38 cellular contexts compared by ENCODE assay signal in genomic region chr17:52724578-52724977, GRCh38.
"Had no signal": no experiment of that assay in that cellular context is flagged by ENCODE, and none has a peak within 500 bp of the region (broad histone marks: within the 10 kb centered on the region; RNA-seq: fewer than 3 reads in every experiment).

No MANE protein-coding gene starts in this region.

- H3K27me3 ChIP-seq: adrenal gland, ascending aorta, body of pancreas, brain microvascular endothelial cell, breast epithelium, cardiac muscle cell had no signal

- H3K36me3 Mint-ChIP-seq: activated naive CD4-positive, alpha-beta T cell treated with anti-CD3 and anti-CD28 coated beads, Interleukin-2, amount 10 ng/mL, durations not matched to agents 7 days and 5 days; activated naive CD4-positive, alpha-beta T cell treated with anti-CD3 and anti-CD28 coated beads, Interleukin-2, amount 50 U/mL, for 24 hours; activated naive CD4-positive, alpha-beta T cell treated with anti-CD3 and anti-CD28 coated beads, Interleukin-2, amount 50 U/mL, for 72 hours; activated naive CD8-positive, alpha-beta T cell; activated naive CD8-positive, alpha-beta T cell treated with anti-CD3 and anti-CD28 coated beads for 36 hours; activated naive CD8-positive, alpha-beta T cell treated with anti-CD3 and anti-CD28 coated beads, Interleukin-2, amount 10 ng/mL, durations not matched to agents 7 days and 5 days; brain had no signal

- H3K27me3 Mint-ChIP-seq: activated naive CD4-positive, alpha-beta T cell treated with anti-CD3 and anti-CD28 coated beads, Interleukin-2, amount 10 ng/mL, durations not matched to agents 7 days and 5 days; activated naive CD4-positive, alpha-beta T cell treated with anti-CD3 and anti-CD28 coated beads, Interleukin-2, amount 50 U/mL, for 24 hours; activated naive CD8-positive, alpha-beta T cell; activated naive CD8-positive, alpha-beta T cell treated with anti-CD3 and anti-CD28 coated beads for 36 hours; activated naive CD8-positive, alpha-beta T cell treated with anti-CD3 and anti-CD28 coated beads, Interleukin-2, amount 10 ng/mL, durations not matched to agents 7 days and 5 days; activated naive CD8-positive, alpha-beta T cell treated with anti-CD3 and anti-CD28 coated beads, Interleukin-2, amount 50 U/mL, for 24 hours; activated T-cell treated with anti-CD3 and anti-CD28 coated beads, Interleukin-2, amount 50 U/mL, for 24 hours; activated T-helper 17 cell treated with anti-CD3 and anti-CD28 coated beads, Interleukin-2, amount 50 U/mL, for 72 hours; central memory CD8-positive, alpha-beta T cell had no signal

- H3K4me1 ChIP-seq: adrenal gland, ascending aorta, body of pancreas, breast epithelium had no signal

- H3K4me3 ChIP-seq: adrenal gland, ascending aorta, body of pancreas, breast epithelium, cardiac muscle cell had no signal

- H3K9me3 Mint-ChIP-seq: activated naive CD4-positive, alpha-beta T cell treated with anti-CD3 and anti-CD28 coated beads for 36 hours; activated naive CD4-positive, alpha-beta T cell treated with anti-CD3 and anti-CD28 coated beads, Interleukin-2, amount 50 U/mL, for 24 hours; activated naive CD4-positive, alpha-beta T cell treated with anti-CD3 and anti-CD28 coated beads, Interleukin-2, amount 50 U/mL, for 72 hours; activated naive CD8-positive, alpha-beta T cell treated with anti-CD3 and anti-CD28 coated beads for 36 hours; activated naive CD8-positive, alpha-beta T cell treated with anti-CD3 and anti-CD28 coated beads, Interleukin-2, amount 10 ng/mL, durations not matched to agents 7 days and 5 days; activated T-cell treated with anti-CD3 and anti-CD28 coated beads, Interleukin-2, amount 50 U/mL, for 72 hours; activated T-helper 1 cell treated with anti-CD3 and anti-CD28 coated beads, Interleukin-12 subunit alpha, Interleukin-12 subunit beta, Interleukin-2, Interleukin-4 antibody, amounts not matched to agents 30 ng/mL and 10 ng/mL and 1 ng/mL, durations not matched to agents 14 hours and 24 hours and 36 hours; activated T-helper 17 cell treated with anti-CD3 and anti-CD28 coated beads, Interleukin-2, amount 50 U/mL, for 72 hours; activated T-helper 2 cell treated with anti-CD3 and anti-CD28 coated beads, Interferon-gamma antibody, Interleukin-2, Interleukin-4, amounts not matched to agents 10 μg/mL and 5 μg/mL and 100 μg/mL, durations not matched to agents 14 hours and 24 hours and 36 hours; brain; central memory CD8-positive, alpha-beta T cell had no signal

- H3K27ac ChIP-seq: adrenal gland, ascending aorta, body of pancreas, brain microvascular endothelial cell, breast epithelium, cardiac muscle cell had no signal

- H3K27ac Mint-ChIP-seq: activated naive CD4-positive, alpha-beta T cell treated with anti-CD3 and anti-CD28 coated beads for 36 hours; activated naive CD4-positive, alpha-beta T cell treated with anti-CD3 and anti-CD28 coated beads, Interleukin-2, amount 10 ng/mL, durations not matched to agents 7 days and 5 days; activated naive CD4-positive, alpha-beta T cell treated with anti-CD3 and anti-CD28 coated beads, Interleukin-2, amount 50 U/mL, for 24 hours; activated naive CD4-positive, alpha-beta T cell treated with anti-CD3 and anti-CD28 coated beads, Interleukin-2, amount 50 U/mL, for 72 hours; activated naive CD8-positive, alpha-beta T cell; activated naive CD8-positive, alpha-beta T cell treated with anti-CD3 and anti-CD28 coated beads for 36 hours; activated naive CD8-positive, alpha-beta T cell treated with anti-CD3 and anti-CD28 coated beads, Interleukin-2, amount 10 ng/mL, durations not matched to agents 7 days and 5 days; activated naive CD8-positive, alpha-beta T cell treated with anti-CD3 and anti-CD28 coated beads, Interleukin-2, amount 50 U/mL, for 24 hours; activated T-cell treated with anti-CD3 and anti-CD28 coated beads, Interleukin-2, amount 50 U/mL, for 24 hours; activated T-cell treated with anti-CD3 and anti-CD28 coated beads, Interleukin-2, amount 50 U/mL, for 72 hours; activated T-helper 1 cell treated with anti-CD3 and anti-CD28 coated beads, Interleukin-12 subunit alpha, Interleukin-12 subunit beta, Interleukin-2, Interleukin-4 antibody, amounts not matched to agents 30 ng/mL and 10 ng/mL and 1 ng/mL, durations not matched to agents 14 hours and 24 hours and 36 hours; activated T-helper 17 cell treated with anti-CD3 and anti-CD28 coated beads, Interleukin-2, amount 50 U/mL, for 72 hours; activated T-helper 2 cell treated with anti-CD3 and anti-CD28 coated beads, Interferon-gamma antibody, Interleukin-2, Interleukin-4, amounts not matched to agents 10 μg/mL and 5 μg/mL and 100 μg/mL, durations not matched to agents 14 hours and 24 hours and 36 hours; brain had no signal

- DNase-seq: activated effector memory CD4-positive, alpha-beta T cell treated with anti-CD3 and anti-CD28 coated beads, Interleukin-2, amount 50 U/mL, for 16 hours; activated effector memory CD4-positive, alpha-beta T cell treated with Interleukin-2 at 50 U/mL for 16 hours; activated gamma-delta T cell; activated gamma-delta T cell treated with Interleukin-2 at 50 U/mL for 16 hours; activated naive CD4-positive, alpha-beta T cell; activated naive CD4-positive, alpha-beta T cell treated with anti-CD3 and anti-CD28 coated beads for 36 hours; activated naive CD4-positive, alpha-beta T cell treated with anti-CD3 and anti-CD28 coated beads, Interleukin-2, amount 10 ng/mL, durations not matched to agents 7 days and 5 days; activated naive CD4-positive, alpha-beta T cell treated with anti-CD3 and anti-CD28 coated beads, Interleukin-2, amount 50 U/mL, for 16 hours; activated naive CD4-positive, alpha-beta T cell treated with Interleukin-2 at 50 U/mL for 16 hours; activated naive CD8-positive, alpha-beta T cell treated with anti-CD3 and anti-CD28 coated beads for 36 hours; activated naive CD8-positive, alpha-beta T cell treated with anti-CD3 and anti-CD28 coated beads, Interleukin-2, amount 10 ng/mL, durations not matched to agents 7 days and 5 days; activated naive CD8-positive, alpha-beta T cell treated with anti-CD3 and anti-CD28 coated beads, Interleukin-2, amount 50 U/mL, for 24 hours; activated T-cell treated with anti-CD3 and anti-CD28 coated beads, Interleukin-2, amount 50 U/mL, for 1 hour; activated T-cell treated with anti-CD3 and anti-CD28 coated beads, Interleukin-2, amount 50 U/mL, for 24 hours; activated T-cell treated with anti-CD3 and anti-CD28 coated beads, Interleukin-2, amount 50 U/mL, for 4 hours; activated T-cell treated with anti-CD3 and anti-CD28 coated beads, Interleukin-2, amount 50 U/mL, for 48 hours; activated T-cell treated with anti-CD3 and anti-CD28 coated beads, Interleukin-2, amount 50 U/mL, for 72 hours; adrenal gland; amniotic stem cell; amygdala; anterior cingulate cortex; aorta; body of pancreas; brain microvascular endothelial cell; caudate nucleus; central memory CD4-positive, alpha-beta T cell; cerebellar nuclear complex had no signal

- H3K36me3 ChIP-seq: adrenal gland, ascending aorta, brain microvascular endothelial cell, breast epithelium, cardiac muscle cell had no signal

- H3K9me3 ChIP-seq: adrenal gland, ascending aorta, body of pancreas, breast epithelium had no signal

- ATAC-seq: activated naive CD4-positive, alpha-beta T cell treated with anti-CD3 and anti-CD28 coated beads, Interleukin-2, amount 50 U/mL, for 72 hours; activated naive CD8-positive, alpha-beta T cell treated with anti-CD3 and anti-CD28 coated beads, Interleukin-2, amount 50 U/mL, for 24 hours; activated T-cell treated with anti-CD3 and anti-CD28 coated beads, Interleukin-2, amount 50 U/mL, for 4 hours; activated T-cell treated with anti-CD3 and anti-CD28 coated beads, Interleukin-2, amount 50 U/mL, for 72 hours; activated T-helper 17 cell treated with anti-CD3 and anti-CD28 coated beads, Interleukin-2, amount 50 U/mL, for 72 hours; body of pancreas had no signal

- H3K4me3 Mint-ChIP-seq: activated naive CD4-positive, alpha-beta T cell treated with anti-CD3 and anti-CD28 coated beads for 36 hours; activated naive CD4-positive, alpha-beta T cell treated with anti-CD3 and anti-CD28 coated beads, Interleukin-2, amount 10 ng/mL, durations not matched to agents 7 days and 5 days; activated naive CD4-positive, alpha-beta T cell treated with anti-CD3 and anti-CD28 coated beads, Interleukin-2, amount 50 U/mL, for 24 hours; activated naive CD8-positive, alpha-beta T cell; activated naive CD8-positive, alpha-beta T cell treated with anti-CD3 and anti-CD28 coated beads for 36 hours; activated naive CD8-positive, alpha-beta T cell treated with anti-CD3 and anti-CD28 coated beads, Interleukin-2, amount 10 ng/mL, durations not matched to agents 7 days and 5 days; activated naive CD8-positive, alpha-beta T cell treated with anti-CD3 and anti-CD28 coated beads, Interleukin-2, amount 50 U/mL, for 24 hours; activated T-cell treated with anti-CD3 and anti-CD28 coated beads, Interleukin-2, amount 50 U/mL, for 24 hours; activated T-cell treated with anti-CD3 and anti-CD28 coated beads, Interleukin-2, amount 50 U/mL, for 4 hours; activated T-cell treated with anti-CD3 and anti-CD28 coated beads, Interleukin-2, amount 50 U/mL, for 72 hours; activated T-helper 1 cell treated with anti-CD3 and anti-CD28 coated beads, Interleukin-12 subunit alpha, Interleukin-12 subunit beta, Interleukin-2, Interleukin-4 antibody, amounts not matched to agents 30 ng/mL and 10 ng/mL and 1 ng/mL, durations not matched to agents 14 hours and 24 hours and 36 hours; activated T-helper 17 cell treated with anti-CD3 and anti-CD28 coated beads, Interleukin-2, amount 50 U/mL, for 72 hours; brain; central memory CD8-positive, alpha-beta T cell had no signal

- H3K4me1 Mint-ChIP-seq: activated naive CD4-positive, alpha-beta T cell treated with anti-CD3 and anti-CD28 coated beads, Interleukin-2, amount 10 ng/mL, durations not matched to agents 7 days and 5 days; activated naive CD4-positive, alpha-beta T cell treated with anti-CD3 and anti-CD28 coated beads, Interleukin-2, amount 50 U/mL, for 24 hours; activated naive CD8-positive, alpha-beta T cell treated with anti-CD3 and anti-CD28 coated beads for 36 hours; activated naive CD8-positive, alpha-beta T cell treated with anti-CD3 and anti-CD28 coated beads, Interleukin-2, amount 10 ng/mL, durations not matched to agents 7 days and 5 days; activated naive CD8-positive, alpha-beta T cell treated with anti-CD3 and anti-CD28 coated beads, Interleukin-2, amount 50 U/mL, for 24 hours; activated T-helper 17 cell treated with anti-CD3 and anti-CD28 coated beads, Interleukin-2, amount 50 U/mL, for 72 hours; brain; central memory CD8-positive, alpha-beta T cell had no signal
